Comparison of ENCODE assay signal across 22 cellular contexts in genomic region chr4:13164783-13165371, GRCh38.
DNase-seq lines count a peak whose midpoint lies in the region; ATAC-seq, FAIRE-seq and TF ChIP-seq lines count a peak whose summit lies in the region.
"Had no signal": no experiment of that assay in that cellular context is flagged by ENCODE, and none has a peak within 500 bp of the region (broad histone marks: within the 10 kb centered on the region; RNA-seq: fewer than 3 reads in every experiment).

No MANE protein-coding gene starts in this region.

- H3K36me3 Mint-ChIP-seq in activated T-helper 17 cell treated with anti-CD3 and anti-CD28 coated beads, Interleukin-2, amount 50 U/mL, for 72 hours (ENCODE audit: low read depth): no peaks in the 10 kb centered on the region
- H3K36me3 Mint-ChIP-seq: CD4-positive, CD25-positive, alpha-beta regulatory T cell had no signal

- H3K9me2 ChIP-seq in Karpas-422 (replicated peaks; ENCODE audit: insufficient read depth, low read length): no peaks in the 10 kb centered on the region

- H3K27me3 ChIP-seq in HepG2 (ENCODE audit: control insufficient read depth in 1 of 2, insufficient read depth in 2 of 2, low read length in 2 of 2) (no peaks in the 10 kb centered on the region), Karpas-422 (ENCODE audit: low read length) (no peaks in the 10 kb centered on the region), HAP-1 (ENCODE audit: low read depth) (no peaks in the 10 kb centered on the region)
- H3K27me3 ChIP-seq: BLaER1 had no signal

- no peak for TF ChIP-seq EP300 in HepG2 (IDR thresholded peaks at IDR 0.05; ENCODE audit: low read depth in 2 of 2, low read length in 2 of 2)
- TF ChIP-seq EP300 in HepG2 (CRISPR knock-in tag; IDR thresholded peaks at IDR 0.05; ENCODE audit: borderline replicate concordance): no peak

- no TSS peak for BruUV-seq in HepG2 (replicated peaks; lab: Mats Ljungman, UMichigan)

- H3K4me3 ChIP-seq in HepG2 (replicated peaks in 1 of 3; ENCODE audit: insufficient read depth in 1 of 3, low read depth in 2 of 3, low read length in 3 of 3): no peak overlapping the region
- H3K4me3 ChIP-seq in Karpas-422 (ENCODE audit: low read length): no peak overlapping the region
- H3K4me3 ChIP-seq in HAP-1: no peak overlapping the region
- H3K4me3 ChIP-seq: BLaER1 had no signal

- H3K36me3 ChIP-seq in HepG2 (replicated peaks in 1 of 2; ENCODE audit: control insufficient read depth in 1 of 2, insufficient read depth in 2 of 2, low read length in 2 of 2) (no peaks in the 10 kb centered on the region), Karpas-422 (ENCODE audit: insufficient read depth, low read length) (no peaks in the 10 kb centered on the region), HAP-1 (replicated peaks) (no peaks in the 10 kb centered on the region)
- H3K36me3 ChIP-seq: BLaER1 had no signal

- FAIRE-seq in HepG2 (lab: Jason Lieb, UNC): no peak
- FAIRE-seq: G401.6, GM12891, H1, HTR-8/SVneo had no signal

- intact Hi-C loops in HepG2 (cut with micrococcal nuclease; ENCODE audit: unreplicated experiment): no loop called here

- no peak for TF ChIP-seq RAD21 in HepG2 (CRISPR knock-in tag; IDR thresholded peaks at IDR 0.05)

- no peaks in the 10 kb centered on the region for H3K4me1 Mint-ChIP-seq in activated T-helper 17 cell treated with anti-CD3 and anti-CD28 coated beads, Interleukin-2, amount 50 U/mL, for 72 hours

- H3K9me3 Mint-ChIP-seq in activated T-helper 17 cell treated with anti-CD3 and anti-CD28 coated beads, Interleukin-2, amount 50 U/mL, for 72 hours: peaks cover 5% of the 10 kb centered on the region

- no peaks in the 10 kb centered on the region for H4K20me1 ChIP-seq in HepG2 (ENCODE audit: insufficient read depth, low read length)
- H4K20me1 ChIP-seq in Karpas-422 (ENCODE audit: insufficient read depth, low read depth, low read length): no peaks in the 10 kb centered on the region
- H4K20me1 ChIP-seq: BLaER1 had no signal

- in situ Hi-C loops in HepG2 (cut with HindIII; ENCODE audit: extremely low pct_ligation_motif_present, low pct_unique_long_range_greater_than_20kb): no loop called here
- in situ Hi-C loops in HAP-1 (cut with MboI; ENCODE audit: low sequenced_read_pairs): no loop called here

- 36% methylated on average over 6 of the region's 6 CpGs for WGBS in HepG2 (ENCODE audit: low lambda C conversion rate)

- H3K27ac Mint-ChIP-seq in activated T-helper 17 cell treated with anti-CD3 and anti-CD28 coated beads, Interleukin-2, amount 50 U/mL, for 72 hours: no peak overlapping the region
- H3K27ac Mint-ChIP-seq: HFFc6 had no signal

- TF ChIP-seq CTCF in HepG2 (CRISPR knock-in tag; IDR thresholded peaks at IDR 0.05): no peak

- no peaks in the 10 kb centered on the region for H3K27me3 Mint-ChIP-seq in activated T-helper 17 cell treated with anti-CD3 and anti-CD28 coated beads, Interleukin-2, amount 50 U/mL, for 72 hours
- H3K27me3 Mint-ChIP-seq: CD4-positive, CD25-positive, alpha-beta regulatory T cell had no signal

- no peak for TF ChIP-seq POLR2A in HepG2 (IDR thresholded peaks at IDR 0.05; ENCODE audit: insufficient read depth in 1 of 2, low read depth in 2 of 2, low read length in 2 of 2)

- H2AFZ ChIP-seq in HepG2 (ENCODE audit: low read length): no peak overlapping the region
- H2AFZ ChIP-seq in Karpas-422 (ENCODE audit: low read length): no peak overlapping the region

- H3K27ac ChIP-seq in HepG2 (ENCODE audit: extremely low read length, insufficient read depth, low read length) (no peak overlapping the region), Karpas-422 (ENCODE audit: low read length) (no peak overlapping the region)
- H3K27ac ChIP-seq: 22Rv1, BLaER1 had no signal

- no peak overlapping the region for H3K9ac ChIP-seq in HepG2 (ENCODE audit: insufficient read depth, low read depth, low read length)
- H3K9ac ChIP-seq in Karpas-422 (ENCODE audit: low read length): no peak overlapping the region
- H3K9ac ChIP-seq: BLaER1 had no signal

- H3K4me2 ChIP-seq in HepG2 (ENCODE audit: low read depth, low read length): no peak overlapping the region
- H3K4me2 ChIP-seq in Karpas-422 (ENCODE audit: low read depth, low read length, poor library complexity, severe bottlenecking): no peak overlapping the region
- H3K4me2 ChIP-seq: BLaER1 had no signal

- H3K79me2 ChIP-seq in HepG2 (ENCODE audit: insufficient read depth, low read length) (no peaks in the 10 kb centered on the region), Karpas-422 (ENCODE audit: low read length) (no peaks in the 10 kb centered on the region)

- no peak overlapping the region for H3K4me3 Mint-ChIP-seq in activated T-helper 17 cell treated with anti-CD3 and anti-CD28 coated beads, Interleukin-2, amount 50 U/mL, for 72 hours
- H3K4me3 Mint-ChIP-seq: CD4-positive, CD25-positive, alpha-beta regulatory T cell; HFFc6 had no signal

- CTCF ChIA-PET in HepG2 (lab: Yijun Ruan, JAX; ENCODE audit: low intra/inter-chr PET ratio, low total read pairs): no interaction called here

- ATAC-seq in HepG2: peak; percentile 69
- ATAC-seq in activated T-helper 17 cell treated with anti-CD3 and anti-CD28 coated beads, Interleukin-2, amount 50 U/mL, for 72 hours (replicated peaks): no peak

- H3K9me3 ChIP-seq in HepG2 (ENCODE audit: low read length): no peaks in the 10 kb centered on the region
- H3K9me3 ChIP-seq in Karpas-422 (ENCODE audit: low read length): no peaks in the 10 kb centered on the region
- H3K9me3 ChIP-seq in HAP-1: no peaks in the 10 kb centered on the region
- H3K9me3 ChIP-seq: BLaER1 had no signal

- DNase-seq in NCI-H2029 treated with DMSO at 0.1 percent for 48 hours (lab: John Stamatoyannopoulos, UW): peak; percentile 1
- no peak for DNase-seq in NCI-H2029 (lab: John Stamatoyannopoulos, UW)
- peak; percentile 19 for DNase-seq in HuH-7 (ENCODE audit: low spot score)
- DNase-seq in OCI-M1 (lab: John Stamatoyannopoulos, UW): peak; percentile 23
- peak; percentile 15 for DNase-seq in HepG2 (ENCODE audit: low spot score)
- DNase-seq in Karpas-422: no peak
- DNase-seq in HAP-1 (ENCODE audit: low spot score in 2 of 2): no peak
- DNase-seq: AML-193; Calu3; CD4-positive, CD25-positive, alpha-beta regulatory T cell; DMS153; EL; HCEC 1CT; HFFc6; IMR-90 had no signal

- H3K4me1 ChIP-seq in HepG2 (ENCODE audit: insufficient read depth, low read length) (peaks cover 11% of the 10 kb centered on the region), Karpas-422 (ENCODE audit: low read length) (peaks cover 2% of the 10 kb centered on the region; the same call in 1 of the 2 replicates), HAP-1 (no peaks in the 10 kb centered on the region)
- H3K4me1 ChIP-seq: BLaER1 had no signal

- POLR2A ChIA-PET in HepG2 (lab: Yijun Ruan, JAX): no interaction called here

TF ChIP-seq in HepG2, 621 proteins besides CTCF, POLR2A, EP300 and RAD21:
- TF ChIP-seq ZNF10 (CRISPR knock-in tag; IDR thresholded peaks at IDR 0.05; ENCODE audit: borderline replicate concordance, low read depth) (no peak), ATF4 (CRISPR knock-in tag; IDR thresholded peaks at IDR 0.05) (peak in 1 of 2 experiments; percentile 29; a peak in 1 of 4 replicates), DNMT3B (CRISPR knock-in tag; conservative IDR thresholded peaks at IDR 0.05) (no peak), CEBPB (IDR thresholded peaks at IDR 0.05; ENCODE audit: borderline replicate concordance, low read depth, low read length) (peak; percentile 16; the same call in 1 of the 2 replicates)

Comparison
In these comparisons a context has a peak if more than half of its experiments do, and no peak if none do; other contexts are left out.
1. DNase-seq: peak in NCI-H2029 treated with DMSO at 0.1 percent for 48 hours (single experiment), HuH-7 (single experiment), OCI-M1 (single experiment) and HepG2 (single experiment); none in NCI-H2029 (single experiment), Karpas-422 (single experiment) and HAP-1 (0 of 2).